In the genomic region with DNA sequence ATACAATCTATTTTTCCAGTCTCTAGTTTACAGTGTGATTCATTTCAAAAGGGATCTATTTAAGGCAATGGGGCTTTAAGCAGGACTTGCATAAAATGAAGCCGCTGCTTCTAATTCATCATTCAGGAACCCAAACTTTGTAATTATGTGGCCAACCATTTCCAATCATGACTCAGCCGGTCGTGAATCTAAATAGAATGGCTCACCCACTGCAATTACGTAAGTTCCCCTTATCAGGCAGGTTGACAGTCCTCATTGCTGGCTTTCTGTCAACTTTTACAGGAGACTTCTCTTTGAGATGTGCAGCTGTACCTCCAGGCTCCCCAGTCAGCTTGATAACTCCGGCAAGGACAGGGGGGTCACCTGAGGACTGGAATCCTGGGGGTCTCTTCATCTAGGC, we compare ENCODE assay signal across 10 cellular contexts.
DNase-seq lines count a peak whose midpoint lies in the region; ATAC-seq and TF ChIP-seq lines count a peak whose summit lies in the region.
"Had no signal": no experiment of that assay in that cellular context is flagged by ENCODE, and none has a peak within 500 bp of the region (broad histone marks: within the 10 kb centered on the region; RNA-seq: fewer than 3 reads in every experiment).

No MANE protein-coding gene starts in this region.

- H3K27me3 ChIP-seq in kidney epithelial cell (ENCODE audit: control insufficient read depth, insufficient read depth, low read length) = no peaks in the 10 kb centered on the region

- H3K4me3 ChIP-seq in kidney epithelial cell (ENCODE audit: low read depth, low read length) = no peak overlapping the region

- no peaks in the 10 kb centered on the region for H3K36me3 ChIP-seq in kidney epithelial cell (ENCODE audit: control insufficient read depth, insufficient read depth, low read length)

- TF ChIP-seq CTCF in kidney epithelial cell (IDR thresholded peaks at IDR 0.05; ENCODE audit: insufficient read depth, low read length, poor library complexity, severe bottlenecking) = no peak

- DNase-seq in Ammon's horn (ENCODE audit: low spot score) = peak; percentile 52
- DNase-seq in HuH-7.5 (ENCODE audit: low spot score) = peak; percentile 26
- peak; percentile 22 for DNase-seq in UCSD-AML1 (lab: John Stamatoyannopoulos, UW; ENCODE audit: unreplicated experiment)
- DNase-seq in kidney epithelial cell (ENCODE audit: low read depth) = peak; percentile 76
- DNase-seq in COLO829 (ENCODE audit: low spot score) = no peak
- no peak for DNase-seq in NCI-H2107 (lab: John Stamatoyannopoulos, UW)
- DNase-seq in activated T-cell treated with anti-CD3 and anti-CD28 coated beads for 4 hours = no peak
- DNase-seq: substantia nigra, T-helper 9 cell had no signal

- ATAC-seq in GM21390 (IDR thresholded peaks at IDR 0.05; ENCODE audit: unreplicated experiment) = no peak

Comparison
In these comparisons a context has a peak if more than half of its experiments do, and no peak if none do; other contexts are left out.
1. DNase-seq: peak in Ammon's horn (single experiment), HuH-7.5 (single experiment), UCSD-AML1 (single experiment) and kidney epithelial cell (single experiment); none in COLO829 (single experiment), NCI-H2107 (single experiment) and activated T-cell treated with anti-CD3 and anti-CD28 coated beads for 4 hours (single experiment).